ENCODE assay signal across 8 cellular contexts in the genomic region with DNA sequence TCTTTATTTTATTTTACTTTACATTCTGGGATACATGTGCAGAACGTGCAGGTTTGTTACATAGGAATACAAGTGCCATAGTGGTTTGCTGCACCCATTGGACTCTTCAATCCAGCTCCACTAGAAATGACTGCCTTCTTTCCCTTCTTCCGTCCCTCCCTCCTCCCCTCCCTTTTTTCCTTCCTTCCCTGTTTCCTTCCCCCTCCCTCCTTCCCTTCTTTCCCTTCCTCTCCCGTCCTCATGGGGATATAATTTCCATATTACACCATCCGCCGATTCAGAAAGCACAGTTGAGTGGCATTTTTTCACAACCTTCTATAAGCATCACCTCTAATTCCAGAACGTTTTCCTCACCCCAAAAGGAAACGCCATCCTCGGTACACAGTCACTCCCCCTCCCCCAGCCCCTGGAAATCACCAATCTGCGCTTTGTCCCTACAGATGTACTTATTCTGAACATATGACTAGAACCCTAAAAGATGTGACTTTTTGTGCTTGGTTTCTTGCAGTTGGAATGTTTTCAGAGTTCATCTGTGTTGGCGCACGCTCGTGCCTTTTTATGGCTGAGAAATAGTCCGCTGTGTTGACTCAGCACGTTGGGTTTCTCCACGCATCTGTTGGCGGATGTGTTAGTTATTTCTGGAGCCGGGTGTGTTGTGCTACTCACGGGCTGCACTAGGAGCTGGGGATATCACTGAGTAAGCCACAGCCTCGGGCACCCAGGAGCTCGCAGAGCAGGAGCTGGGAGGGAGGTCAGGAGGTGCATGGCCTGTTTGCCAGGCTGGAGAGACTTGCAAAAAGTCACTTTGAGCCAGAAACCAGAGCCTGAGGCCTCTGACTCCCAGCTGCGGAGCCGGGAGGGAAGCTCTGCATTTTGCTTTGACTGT.
DNase-seq lines count a peak whose midpoint lies in the region; ATAC-seq, FAIRE-seq and TF ChIP-seq lines count a peak whose summit lies in the region.

No MANE protein-coding gene starts in this region.

- SMC1A ChIA-PET in GM12878 (lab: Charles Lee; ENCODE audit: uncharacterized antibody, unreplicated experiment): interaction anchor here (1.0 kb wide), 1 partner anchor 47 kb away, joined by 3 read pairs; no protein-coding TSS in a partner anchor

- H3K4me1 ChIP-seq in GM12878 (ENCODE audit: control insufficient read depth, insufficient read depth, low read length) (peaks cover 43% of the 10 kb centered on the region), keratinocyte (ENCODE audit: control insufficient read depth, extremely low read depth, insufficient read depth, low read length) (peaks cover 69% of the 10 kb centered on the region)

- no peak for TF ChIP-seq CTCF in AG09309 (IDR thresholded peaks at IDR 0.05; ENCODE audit: control insufficient read depth, insufficient read depth, low read depth, low read length, missing control alignments)
- TF ChIP-seq CTCF in GM12878 (IDR thresholded peaks at IDR 0.05 in 2 of 3, conservative IDR thresholded peaks at IDR 0.05 in 1 of 3; ENCODE audit: control insufficient read depth in 2 of 3, extremely low read depth in 1 of 3, insufficient read depth in 1 of 3, low read depth in 3 of 3, low read length in 3 of 3): no peak
- TF ChIP-seq CTCF in keratinocyte (optimal IDR thresholded peaks at IDR 0.05 in 1 of 3, IDR thresholded peaks at IDR 0.05 in 1 of 3, conservative IDR thresholded peaks at IDR 0.05 in 1 of 3; ENCODE audit: extremely low read depth in 1 of 3, insufficient read depth in 2 of 3, low read length in 3 of 3): no peak

- H2AFZ ChIP-seq in GM12878 (ENCODE audit: control insufficient read depth, low read depth, low read length) (no peak overlapping the region), keratinocyte (ENCODE audit: control insufficient read depth, low read length) (no peak overlapping the region)

- peaks cover 3% of the 10 kb centered on the region; the same call in 1 of the 2 replicates for H4K20me1 ChIP-seq in GM12878 (ENCODE audit: control insufficient read depth, insufficient read depth)
- peaks cover 24% of the 10 kb centered on the region for H4K20me1 ChIP-seq in keratinocyte (ENCODE audit: control insufficient read depth, extremely low read depth, insufficient read depth, low read length)

- H3K4me1 Mint-ChIP-seq in stimulated activated effector memory CD8-positive, alpha-beta T cell treated with anti-CD3 and anti-CD28 coated beads, Interleukin-12 subunit alpha, Interleukin-12 subunit beta, amount 100 ng/mL, for 72 hours: peaks cover 80% of the 10 kb centered on the region

- H3K4me2 ChIP-seq in GM12878 (ENCODE audit: control insufficient read depth, insufficient read depth): no peak overlapping the region
- peak overlapping the region; percentile 70 for H3K4me2 ChIP-seq in keratinocyte (ENCODE audit: control insufficient read depth, extremely low read depth, insufficient read depth, low read depth, low read length)

- peak overlapping the region; percentile 93 for H3K27ac Mint-ChIP-seq in stimulated activated effector memory CD8-positive, alpha-beta T cell treated with anti-CD3 and anti-CD28 coated beads, Interleukin-12 subunit alpha, Interleukin-12 subunit beta, amount 100 ng/mL, for 72 hours

- peaks cover 18% of the 10 kb centered on the region for H3K9me1 ChIP-seq in keratinocyte (ENCODE audit: control insufficient read depth, extremely low read depth, insufficient read depth, low read length)

- TF ChIP-seq RAD21 in GM12878 (IDR thresholded peaks at IDR 0.05; ENCODE audit: insufficient read depth, low read depth, low read length): no peak

- H3K79me2 ChIP-seq in GM12878 (ENCODE audit: control insufficient read depth, insufficient read depth, low read length) (peaks cover 79% of the 10 kb centered on the region), keratinocyte (ENCODE audit: control insufficient read depth, insufficient read depth, low read length) (peaks cover 70% of the 10 kb centered on the region)

- peaks cover 64% of the 10 kb centered on the region for H3K36me3 Mint-ChIP-seq in stimulated activated effector memory CD8-positive, alpha-beta T cell treated with anti-CD3 and anti-CD28 coated beads, Interleukin-12 subunit alpha, Interleukin-12 subunit beta, amount 100 ng/mL, for 72 hours

- H3K9me3 ChIP-seq in MG63 (no peaks in the 10 kb centered on the region), GM12878 (replicated peaks; ENCODE audit: control insufficient read depth, insufficient read depth, low read length) (no peaks in the 10 kb centered on the region; the same call in 2 of the 3 replicates), keratinocyte (ENCODE audit: control insufficient read depth, low read depth, low read length) (no peaks in the 10 kb centered on the region)

- H3K4me3 Mint-ChIP-seq in stimulated activated effector memory CD8-positive, alpha-beta T cell treated with anti-CD3 and anti-CD28 coated beads, Interleukin-12 subunit alpha, Interleukin-12 subunit beta, amount 100 ng/mL, for 72 hours: peak overlapping the region; percentile 44

- TF ChIP-seq EP300 in GM12878 (IDR thresholded peaks at IDR 0.05; ENCODE audit: borderline replicate concordance in 1 of 2, control insufficient read depth in 1 of 2, low read depth in 2 of 2, low read length in 2 of 2): no peak

- no peak overlapping the region for H3K4me3 ChIP-seq in AG09309 (ENCODE audit: control insufficient read depth, low read depth, low read length)
- H3K4me3 ChIP-seq in MG63: no peak overlapping the region
- no peak overlapping the region for H3K4me3 ChIP-seq in GM12878
- H3K4me3 ChIP-seq in keratinocyte (ENCODE audit: control insufficient read depth in 2 of 3, extremely low read depth in 1 of 3, insufficient read depth in 2 of 3, low read depth in 1 of 3, low read length in 3 of 3): peak overlapping the region in 2 of 3 experiments; percentile 9 to 13

- in situ Hi-C loops in GM12878 (cut with MboI): no loop called here

- H3K9ac ChIP-seq in GM12878 (ENCODE audit: control insufficient read depth, insufficient read depth, low read length) (no peak overlapping the region), keratinocyte (ENCODE audit: control insufficient read depth, extremely low read depth, insufficient read depth, low read length) (peak overlapping the region; percentile 59)

- POLR2A ChIA-PET in GM12878 (lab: Charles Lee): no interaction called here

- no peaks in the 10 kb centered on the region for H3K27me3 ChIP-seq in MG63
- no peaks in the 10 kb centered on the region for H3K27me3 ChIP-seq in GM12878 (replicated peaks in 1 of 2; ENCODE audit: control insufficient read depth in 2 of 2, insufficient read depth in 2 of 2, low read length in 1 of 2)
- no peaks in the 10 kb centered on the region for H3K27me3 ChIP-seq in keratinocyte (ENCODE audit: control insufficient read depth, extremely low read depth, insufficient read depth, low read length)

- no peak for FAIRE-seq in GM12878 (lab: Jason Lieb, UNC)
- peak; percentile 97 for FAIRE-seq in keratinocyte (lab: Jason Lieb, UNC)

- no peaks in the 10 kb centered on the region for H3K9me3 Mint-ChIP-seq in stimulated activated effector memory CD8-positive, alpha-beta T cell treated with anti-CD3 and anti-CD28 coated beads, Interleukin-12 subunit alpha, Interleukin-12 subunit beta, amount 100 ng/mL, for 72 hours

- CTCF ChIA-PET in GM12878 (lab: Yijun Ruan, JAX): interaction anchor here (1.4 to 5.5 kb wide), 2 partner anchors 17 to 47 kb away, joined by 3 to 62 read pairs; no protein-coding TSS in a partner anchor

- intact Hi-C loops in GM12878 (cut with micrococcal nuclease; ENCODE audit: unreplicated experiment): loop anchor here (5.0 kb wide), 1 partner anchor 35 kb away; no protein-coding TSS in a partner anchor

- 89% methylated on average over 22 of the region's 22 CpGs for WGBS in GM12878 (ENCODE audit: insufficient coverage, insufficient replicate concordance, low lambda C conversion rate, missing lambda C conversion rate)

- dilution Hi-C loops in keratinocyte (cut with MboI; ENCODE audit: extremely low pct_ligation_motif_present, low sequenced_read_pairs): no loop called here

- peak; percentile 96 for DNase-seq in AG09309 (ENCODE audit: low read depth)
- peak; percentile 98 for DNase-seq in MG63
- DNase-seq in GM12878 (ENCODE audit: low read depth, low spot score): no peak
- peak; percentile 84 for DNase-seq in keratinocyte (ENCODE audit: low read depth, low spot score)
- no peak for DNase-seq in stimulated activated effector memory CD8-positive, alpha-beta T cell treated with anti-CD3 and anti-CD28 coated beads, Interleukin-12 subunit alpha, Interleukin-12 subunit beta, amount 100 ng/mL, for 72 hours (ENCODE audit: low spot score in 2 of 2)
- DNase-seq in activated CD4-positive, CD25-positive, alpha-beta regulatory T cell treated with anti-CD3 and anti-CD28 coated beads, Interleukin-2, amount 50 U/mL, for 72 hours: no peak

- no peak for TF ChIP-seq POLR2A in GM12878 (IDR thresholded peaks at IDR 0.05; ENCODE audit: low read depth, low read length)

- H3K36me3 ChIP-seq in MG63 (peaks cover 66% of the 10 kb centered on the region), GM12878 (ENCODE audit: control insufficient read depth in 2 of 2, insufficient read depth in 2 of 2, low read length in 1 of 2) (peaks cover 17 to 41% of the 10 kb centered on the region in 2 experiments), keratinocyte (ENCODE audit: control insufficient read depth in 2 of 2, extremely low read depth in 1 of 2, insufficient read depth in 2 of 2, low read length in 2 of 2) (peaks cover 2 to 10% of the 10 kb centered on the region in 2 experiments)

- H3K27ac ChIP-seq in GM12878 (ENCODE audit: control insufficient read depth, insufficient read depth): no peak overlapping the region
- H3K27ac ChIP-seq in keratinocyte (ENCODE audit: control insufficient read depth, insufficient read depth, low read length): peak overlapping the region; percentile 79

- no TSS peak for BruUV-seq in GM12878 (replicated peaks; lab: Mats Ljungman, UMichigan)

- ATAC-seq in GM12878: no peak
- ATAC-seq in stimulated activated effector memory CD8-positive, alpha-beta T cell treated with anti-CD3 and anti-CD28 coated beads, Interleukin-12 subunit alpha, Interleukin-12 subunit beta, amount 100 ng/mL, for 72 hours: no peak
- no peak for ATAC-seq in HG03342 (IDR thresholded peaks at IDR 0.05; ENCODE audit: unreplicated experiment)
- ATAC-seq in GM18868 (IDR thresholded peaks at IDR 0.05; ENCODE audit: unreplicated experiment): no peak

- RAD21 ChIA-PET in GM12878 (lab: Charles Lee; ENCODE audit: unreplicated experiment): no interaction called here

Comparison
In these comparisons a context has a peak if more than half of its experiments do, and no peak if none do; other contexts are left out.
1. DNase-seq: peak in AG09309 (single experiment), MG63 (single experiment) and keratinocyte (single experiment); none in GM12878 (single experiment), stimulated activated effector memory CD8-positive, alpha-beta T cell treated with anti-CD3 and anti-CD28 coated beads, Interleukin-12 subunit alpha, Interleukin-12 subunit beta, amount 100 ng/mL, for 72 hours (0 of 2) and activated CD4-positive, CD25-positive, alpha-beta regulatory T cell treated with anti-CD3 and anti-CD28 coated beads, Interleukin-2, amount 50 U/mL, for 72 hours (single experiment).
2. H3K4me3 ChIP-seq: peak in keratinocyte (2 of 3); none in AG09309 (single experiment), MG63 (single experiment) and GM12878 (single experiment).